ENCODE assay signal across 24 cellular contexts in the genomic region with DNA sequence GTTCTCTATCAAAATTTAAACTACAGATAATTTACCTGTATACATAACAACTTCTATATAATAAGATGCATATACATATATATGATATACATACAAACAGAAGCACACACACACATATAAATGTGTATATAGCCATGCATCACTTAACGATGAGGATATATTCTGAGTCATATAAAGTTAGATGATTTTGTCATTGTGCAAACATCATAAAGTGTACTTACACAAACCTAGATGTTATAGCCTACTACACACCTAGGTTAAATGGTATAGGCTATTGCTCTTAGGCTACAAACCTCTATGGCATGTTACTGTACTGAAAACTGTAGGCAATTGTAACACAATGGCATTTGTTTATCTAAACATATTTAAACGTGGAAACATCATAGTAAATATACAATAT.
"Had no signal": no experiment of that assay in that cellular context is flagged by ENCODE, and none has a peak within 500 bp of the region (broad histone marks: within the 10 kb centered on the region; RNA-seq: fewer than 3 reads in every experiment).

No MANE protein-coding gene starts in this region.

- H3K27me3 ChIP-seq: colonic mucosa, esophagus squamous epithelium, gastroesophageal sphincter, heart left ventricle, hepatocyte, left lung had no signal

- ATAC-seq: effector memory CD8-positive, alpha-beta T cell; esophagus mucosa; gastroesophageal sphincter; heart left ventricle; left lung; left ventricle myocardium superior; lower lobe of right lung; naive thymus-derived CD4-positive, alpha-beta T cell; natural killer cell had no signal

- H3K27ac ChIP-seq: colonic mucosa, epithelial cell of prostate, esophagus squamous epithelium, gastroesophageal sphincter, heart left ventricle, hepatocyte, left lung, lower lobe of right lung had no signal

- H3K9me3 ChIP-seq: colonic mucosa, esophagus squamous epithelium, gastroesophageal sphincter, left lung, lower lobe of right lung had no signal

- H3K36me3 ChIP-seq: colonic mucosa, esophagus squamous epithelium, gastroesophageal sphincter, heart left ventricle, left lung, lower lobe of right lung had no signal

- DNase-seq: colonic mucosa; cortex of kidney; effector CD8-positive, alpha-beta T cell; effector memory CD8-positive, alpha-beta T cell; endodermal cell; erythroblast; esophagus squamous epithelium; foreskin fibroblast; heart left ventricle; hypothalamus; immature natural killer cell; islet precursor cell; kidney; kidney glomerular epithelial cell; left lung; left ventricle myocardium superior; lower lobe of right lung; mesenchymal stem cell; naive thymus-derived CD4-positive, alpha-beta T cell; natural killer cell had no signal

- H3K4me1 ChIP-seq: colonic mucosa, esophagus squamous epithelium, gastroesophageal sphincter, heart left ventricle, left lung, lower lobe of right lung had no signal

- H3K4me3 ChIP-seq: colonic mucosa, esophagus squamous epithelium, gastroesophageal sphincter, heart left ventricle, hepatocyte, left lung, lower lobe of right lung had no signal
